Comparison of ENCODE assay signal across 27 cellular contexts in the genomic region with DNA sequence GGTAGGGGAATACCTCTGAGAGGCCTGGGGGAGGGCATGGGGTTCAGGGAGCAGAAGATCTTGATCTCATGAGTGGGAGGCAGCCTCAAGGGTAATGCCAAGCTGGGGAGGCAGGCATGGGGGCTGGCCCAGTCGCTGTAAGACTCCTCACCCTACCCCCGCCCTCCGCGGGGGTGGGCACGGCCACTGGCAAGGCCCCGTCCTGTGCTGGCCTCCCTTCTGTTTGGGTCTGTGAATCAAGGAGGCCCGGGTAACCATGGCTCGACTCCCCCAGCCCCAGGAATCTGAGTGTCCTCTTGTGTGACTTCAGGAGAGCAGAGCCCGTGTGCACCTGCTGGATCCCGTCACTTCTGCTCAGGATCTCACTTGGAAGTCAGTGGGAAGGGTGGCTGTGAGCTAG.
"Had no signal": no experiment of that assay in that cellular context is flagged by ENCODE, and none has a peak within 500 bp of the region (broad histone marks: within the 10 kb centered on the region; RNA-seq: fewer than 3 reads in every experiment).

No MANE protein-coding gene starts in this region.

- H3K9me3 ChIP-seq: ovary, psoas muscle, right lobe of liver, sigmoid colon, suprapubic skin, testis, tibial artery, transverse colon, upper lobe of left lung, uterus had no signal

- ATAC-seq: naive thymus-derived CD4-positive, alpha-beta T cell; natural killer cell; psoas muscle; right cardiac atrium; stimulated activated effector memory CD8-positive, alpha-beta T cell treated with anti-CD3 and anti-CD28 coated beads, Interleukin-12 subunit alpha, Interleukin-12 subunit beta, amount 100 ng/mL, for 72 hours had no signal

- H3K27me3 ChIP-seq: neural progenitor cell, ovary, right lobe of liver, sigmoid colon, suprapubic skin, testis, tibial artery, transverse colon, upper lobe of left lung, uterus had no signal

- H3K9ac ChIP-seq: neural progenitor cell, parathyroid adenoma had no signal

- H3K36me3 Mint-ChIP-seq: naive thymus-derived CD4-positive, alpha-beta T cell; natural killer cell; neural progenitor cell; stimulated activated effector memory CD8-positive, alpha-beta T cell treated with anti-CD3 and anti-CD28 coated beads, Interleukin-12 subunit alpha, Interleukin-12 subunit beta, amount 100 ng/mL, for 72 hours had no signal

- H3K4me3 Mint-ChIP-seq: naive thymus-derived CD4-positive, alpha-beta T cell; natural killer cell; nephron; neural progenitor cell; stimulated activated effector memory CD8-positive, alpha-beta T cell treated with anti-CD3 and anti-CD28 coated beads, Interleukin-12 subunit alpha, Interleukin-12 subunit beta, amount 100 ng/mL, for 72 hours; stimulated activated naive CD8-positive, alpha-beta T cell treated with anti-CD3 and anti-CD28 coated beads, Interleukin-15, Interleukin-2, amounts not matched to agents 100 ng/mL and 50 ng/mL, for 24 hours had no signal

- H3K9me3 Mint-ChIP-seq: natural killer cell; nephron; stimulated activated effector memory CD8-positive, alpha-beta T cell treated with anti-CD3 and anti-CD28 coated beads, Interleukin-12 subunit alpha, Interleukin-12 subunit beta, amount 100 ng/mL, for 72 hours; stimulated activated naive CD8-positive, alpha-beta T cell treated with anti-CD3 and anti-CD28 coated beads, Interleukin-15, Interleukin-2, amounts not matched to agents 100 ng/mL and 50 ng/mL, for 24 hours had no signal

- H3K4me1 ChIP-seq: neural progenitor cell, parathyroid adenoma, psoas muscle, right lobe of liver, suprapubic skin, testis, tibial artery, upper lobe of left lung, uterus had no signal

- H3K27ac ChIP-seq: neural progenitor cell, ovary, parathyroid adenoma, psoas muscle, right lobe of liver, sigmoid colon, suprapubic skin, testis, tibial artery, transverse colon, upper lobe of left lung, uterus had no signal

- H3K27ac Mint-ChIP-seq: natural killer cell; neural progenitor cell; progenitor cell of endocrine pancreas; stimulated activated effector memory CD8-positive, alpha-beta T cell treated with anti-CD3 and anti-CD28 coated beads, Interleukin-12 subunit alpha, Interleukin-12 subunit beta, amount 100 ng/mL, for 72 hours; stimulated activated naive CD8-positive, alpha-beta T cell treated with anti-CD3 and anti-CD28 coated beads, Interleukin-15, Interleukin-2, amounts not matched to agents 100 ng/mL and 50 ng/mL, for 24 hours had no signal

- DNase-seq: naive thymus-derived CD4-positive, alpha-beta T cell; natural killer cell; occipital lobe; ovary; posterior cingulate gyrus; psoas muscle; right cardiac atrium; right lobe of liver; sigmoid colon; small intestine; stimulated activated CD4-positive, alpha-beta T cell treated with anti-CD3 and anti-CD28 coated beads, Interleukin-15, amount 100 ng/mL, for 24 hours; stimulated activated CD4-positive, alpha-beta T cell treated with anti-CD3 and anti-CD28 coated beads, Interleukin-2, amount 100 ng/mL, for 24 hours; stimulated activated CD4-positive, alpha-beta T cell treated with anti-CD3 and anti-CD28 coated beads, Interleukin-2, amount 100 ng/mL, for 48 hours; stimulated activated CD4-positive, alpha-beta T cell treated with anti-CD3 and anti-CD28 coated beads, Interleukin-4, amount 100 ng/mL, for 24 hours; stimulated activated naive CD4-positive, alpha-beta T cell; testis; transverse colon; upper lobe of left lung had no signal

- H3K4me3 ChIP-seq: neural progenitor cell, ovary, psoas muscle, right lobe of liver, sigmoid colon, suprapubic skin, testis, tibial artery, transverse colon, upper lobe of left lung, uterus had no signal

- H3K4me1 Mint-ChIP-seq: naive thymus-derived CD4-positive, alpha-beta T cell; natural killer cell; stimulated activated effector memory CD8-positive, alpha-beta T cell treated with anti-CD3 and anti-CD28 coated beads, Interleukin-12 subunit alpha, Interleukin-12 subunit beta, amount 100 ng/mL, for 72 hours had no signal

- H3K36me3 ChIP-seq: neural progenitor cell, ovary, right lobe of liver, sigmoid colon, suprapubic skin, tibial artery, transverse colon, upper lobe of left lung, uterus had no signal
